In the genomic region with DNA sequence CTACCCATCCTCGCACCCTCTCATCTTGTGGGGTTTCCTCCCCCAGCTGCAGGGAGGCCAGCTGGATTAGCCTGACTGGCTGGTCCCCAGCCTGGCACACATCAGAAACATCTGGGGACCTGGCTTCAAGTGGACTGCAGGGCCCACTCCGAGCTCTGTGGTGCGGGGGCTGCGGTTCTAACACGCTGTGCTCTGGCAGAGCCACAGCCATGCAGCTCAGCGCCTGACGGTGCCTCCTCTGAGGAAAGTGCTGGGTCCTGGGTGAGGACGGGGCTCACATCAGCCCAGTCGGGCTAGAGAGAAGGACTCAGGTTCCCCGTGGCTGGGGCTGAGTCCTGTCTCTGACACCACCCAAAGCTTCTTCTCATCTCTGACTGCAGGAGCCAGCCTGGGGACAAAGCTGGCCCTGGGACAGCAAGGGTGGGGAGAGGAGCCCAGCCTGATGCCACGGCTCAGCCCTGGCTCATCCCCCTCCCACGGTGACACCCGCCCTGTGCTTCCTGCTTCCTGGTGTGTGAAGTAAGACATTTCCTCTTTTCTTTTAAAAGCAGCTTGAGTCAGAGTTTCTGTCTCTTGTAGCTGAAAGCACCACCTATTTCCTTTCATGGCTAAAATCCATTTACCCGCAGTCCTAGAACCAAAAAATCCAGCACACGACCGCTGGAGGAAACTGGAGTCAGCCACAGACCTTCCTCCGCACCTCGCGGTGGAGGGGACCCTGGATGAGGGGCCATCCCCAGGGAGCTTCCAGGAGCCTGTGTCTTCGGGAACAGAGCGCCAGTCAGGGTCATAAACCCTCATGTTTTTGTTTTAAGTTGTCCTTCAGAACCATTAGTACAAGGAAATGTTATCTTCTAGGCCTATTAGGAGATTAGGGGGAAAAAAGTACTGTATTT, we compare ENCODE assay signal across 8 cellular contexts.
DNase-seq lines count a peak whose midpoint lies in the region; ATAC-seq, FAIRE-seq and TF ChIP-seq lines count a peak whose summit lies in the region.

No MANE protein-coding gene starts in this region.

- TF ChIP-seq RAD21 in HepG2 (CRISPR knock-in tag; IDR thresholded peaks at IDR 0.05): no peak

- no peaks in the 10 kb centered on the region for H3K36me3 ChIP-seq in adrenal gland (replicated peaks in 1 of 2)
- H3K36me3 ChIP-seq in HepG2 (replicated peaks in 1 of 2; ENCODE audit: control insufficient read depth in 1 of 2, insufficient read depth in 2 of 2, low read length in 2 of 2): no peaks in the 10 kb centered on the region

- H3K4me1 ChIP-seq in adrenal gland (replicated peaks in 1 of 2) (peaks cover 0 to 6% of the 10 kb centered on the region in 2 donors), HepG2 (ENCODE audit: insufficient read depth, low read length) (peaks cover 28% of the 10 kb centered on the region)

- H3K27me3 ChIP-seq in adrenal gland (no peaks in the 10 kb centered on the region), HepG2 (ENCODE audit: control insufficient read depth in 1 of 2, insufficient read depth in 2 of 2, low read length in 2 of 2) (no peaks in the 10 kb centered on the region)

- no peak for FAIRE-seq in HepG2 (lab: Jason Lieb, UNC)

- in situ Hi-C loops in HepG2 (cut with HindIII; ENCODE audit: extremely low pct_ligation_motif_present, low pct_unique_long_range_greater_than_20kb): no loop called here

- H3K9ac ChIP-seq in HepG2 (ENCODE audit: insufficient read depth, low read depth, low read length): no peak overlapping the region

- H3K9me3 ChIP-seq in adrenal gland (replicated peaks in 1 of 3) (no peaks in the 10 kb centered on the region), HepG2 (ENCODE audit: low read length) (no peaks in the 10 kb centered on the region)

- TF ChIP-seq POLR2A in adrenal gland (IDR thresholded peaks at IDR 0.05): no peak
- TF ChIP-seq POLR2A in HepG2 (IDR thresholded peaks at IDR 0.05; ENCODE audit: insufficient read depth in 1 of 2, low read depth in 2 of 2, low read length in 2 of 2): no peak

- TF ChIP-seq EP300 in HepG2 (IDR thresholded peaks at IDR 0.05; ENCODE audit: low read depth in 2 of 2, low read length in 2 of 2) (no peak), HepG2 (CRISPR knock-in tag; IDR thresholded peaks at IDR 0.05; ENCODE audit: borderline replicate concordance) (no peak)

- BruUV-seq in HepG2 (replicated peaks; lab: Mats Ljungman, UMichigan): no TSS peak

- CTCF ChIA-PET in HepG2 (lab: Yijun Ruan, JAX; ENCODE audit: low intra/inter-chr PET ratio, low total read pairs): no interaction called here

- H3K27ac ChIP-seq in adrenal gland (peak overlapping the region in 4 of 5 donors; percentile 38 to 86 (median 58)), HepG2 (ENCODE audit: extremely low read length, insufficient read depth, low read length) (no peak overlapping the region)

- H4K20me1 ChIP-seq in HepG2 (ENCODE audit: insufficient read depth, low read length): no peaks in the 10 kb centered on the region

- peak; percentile 97 for ATAC-seq in GM18511 (IDR thresholded peaks at IDR 0.05; ENCODE audit: unreplicated experiment)
- ATAC-seq in HG02884 (IDR thresholded peaks at IDR 0.05; ENCODE audit: unreplicated experiment): peak; percentile 93
- ATAC-seq in HepG2: peak; percentile 40

- DNase-seq in RPMI8226 (peak; percentile 28), adrenal gland (peak; percentile 41 to 83 (median 60)), HepG2 (ENCODE audit: low spot score) (no peak), NCI-H2081 (lab: John Stamatoyannopoulos, UW) (no peak), NCI-H345 treated with DMSO at 0.1 percent for 48 hours (lab: John Stamatoyannopoulos, UW; ENCODE audit: unreplicated experiment) (no peak)
- DNase-seq in stimulated activated CD8-positive, alpha-beta memory T cell treated with anti-CD3 and anti-CD28 coated beads, Interleukin-12 subunit alpha, Interleukin-12 subunit beta, amount 100 ng/mL, for 24 hours (ENCODE audit: extremely low read depth): peak; percentile 27

- TF ChIP-seq CTCF in adrenal gland (IDR thresholded peaks at IDR 0.05): no peak
- TF ChIP-seq CTCF in HepG2 (CRISPR knock-in tag; IDR thresholded peaks at IDR 0.05): no peak

- no peak overlapping the region for H2AFZ ChIP-seq in HepG2 (ENCODE audit: low read length)

- POLR2A ChIA-PET in HepG2 (lab: Yijun Ruan, JAX): interaction anchor here (1.8 kb wide), 1 partner anchor 16 kb away, joined by 4 read pairs; no protein-coding TSS in a partner anchor

- no peak overlapping the region for H3K4me2 ChIP-seq in HepG2 (ENCODE audit: low read depth, low read length)

- peak overlapping the region in 1 of 4 donors; percentile 11 for H3K4me3 ChIP-seq in adrenal gland
- H3K4me3 ChIP-seq in HepG2 (replicated peaks in 1 of 3; ENCODE audit: insufficient read depth in 1 of 3, low read depth in 2 of 3, low read length in 3 of 3): no peak overlapping the region

- no peaks in the 10 kb centered on the region for H3K79me2 ChIP-seq in HepG2 (ENCODE audit: insufficient read depth, low read length)

- intact Hi-C loops in adrenal gland (cut with DNase I) (no loop called here), HepG2 (cut with micrococcal nuclease; ENCODE audit: unreplicated experiment) (no loop called here)

- WGBS in adrenal gland, 4 donors: 37 to 45% (median 41%) methylated on average over 11 to 21 of the region's 21 CpGs
- WGBS in HepG2 (ENCODE audit: low lambda C conversion rate): 94% methylated on average over 21 of the region's 21 CpGs

TF ChIP-seq in HepG2, 621 proteins besides CTCF, POLR2A, EP300 and RAD21:
- peak; percentile 39 for TF ChIP-seq ZNF687 (CRISPR knock-in tag; IDR thresholded peaks at IDR 0.05)
- TF ChIP-seq IRX3 (CRISPR knock-in tag; IDR thresholded peaks at IDR 0.05; ENCODE audit: borderline replicate concordance, low read depth): no peak
- TF ChIP-seq, protein P1, sequence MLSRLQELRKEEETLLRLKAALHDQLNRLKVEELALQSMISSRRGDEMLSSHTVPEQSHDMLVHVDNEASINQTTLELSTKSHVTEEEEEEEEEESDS (CRISPR knock-in tag; IDR thresholded peaks at IDR 0.05; ENCODE audit: borderline replicate concordance): no peak
- TF ChIP-seq JUND (CRISPR knock-in tag; IDR thresholded peaks at IDR 0.05): no peak
- TF ChIP-seq, protein P2, sequence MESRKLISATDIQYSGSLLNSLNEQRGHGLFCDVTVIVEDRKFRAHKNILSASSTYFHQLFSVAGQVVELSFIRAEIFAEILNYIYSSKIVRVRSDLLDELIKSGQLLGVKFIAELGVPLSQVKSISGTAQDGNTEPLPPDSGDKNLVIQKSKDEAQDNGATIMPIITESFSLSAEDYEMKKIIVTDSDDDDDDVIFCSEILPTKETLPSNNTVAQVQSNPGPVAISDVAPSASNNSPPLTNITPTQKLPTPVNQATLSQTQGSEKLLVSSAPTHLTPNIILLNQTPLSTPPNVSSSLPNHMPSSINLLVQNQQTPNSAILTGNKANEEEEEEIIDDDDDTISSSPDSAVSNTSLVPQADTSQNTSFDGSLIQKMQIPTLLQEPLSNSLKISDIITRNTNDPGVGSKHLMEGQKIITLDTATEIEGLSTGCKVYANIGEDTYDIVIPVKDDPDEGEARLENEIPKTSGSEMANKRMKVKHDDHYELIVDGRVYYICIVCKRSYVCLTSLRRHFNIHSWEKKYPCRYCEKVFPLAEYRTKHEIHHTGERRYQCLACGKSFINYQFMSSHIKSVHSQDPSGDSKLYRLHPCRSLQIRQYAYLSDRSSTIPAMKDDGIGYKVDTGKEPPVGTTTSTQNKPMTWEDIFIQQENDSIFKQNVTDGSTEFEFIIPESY (CRISPR knock-in tag; IDR thresholded peaks at IDR 0.05): peak; percentile 51; the same call in 1 of the 2 replicates
- TF ChIP-seq JDP2 (CRISPR knock-in tag; IDR thresholded peaks at IDR 0.05; ENCODE audit: borderline replicate concordance): no peak
- no peak for TF ChIP-seq ZNF33B (CRISPR knock-in tag; IDR thresholded peaks at IDR 0.05)
- 0 out of 2 replicates have a peak, but pooled peaks have one; percentile 25 for TF ChIP-seq ZNF225 (CRISPR knock-in tag; IDR thresholded peaks at IDR 0.05)
- TF ChIP-seq ZNF768 (CRISPR knock-in tag; IDR thresholded peaks at IDR 0.05): 0 out of 2 replicates have a peak, but pooled peaks have one; percentile 29

Comparison
In these comparisons a context has a peak if more than half of its experiments do, and no peak if none do; other contexts are left out.
1. ATAC-seq: peak in every context shown above with its lines; median percentile 97 in GM18511; 93 in HG02884; 40 in HepG2.
2. DNase-seq: peak in RPMI8226 (single experiment), adrenal gland (7 of 7) and stimulated activated CD8-positive, alpha-beta memory T cell treated with anti-CD3 and anti-CD28 coated beads, Interleukin-12 subunit alpha, Interleukin-12 subunit beta, amount 100 ng/mL, for 24 hours (single experiment); none in HepG2 (single experiment), NCI-H2081 (0 of 2) and NCI-H345 treated with DMSO at 0.1 percent for 48 hours (single experiment).